ENCODE assay signal across 17 cellular contexts in the genomic region with DNA sequence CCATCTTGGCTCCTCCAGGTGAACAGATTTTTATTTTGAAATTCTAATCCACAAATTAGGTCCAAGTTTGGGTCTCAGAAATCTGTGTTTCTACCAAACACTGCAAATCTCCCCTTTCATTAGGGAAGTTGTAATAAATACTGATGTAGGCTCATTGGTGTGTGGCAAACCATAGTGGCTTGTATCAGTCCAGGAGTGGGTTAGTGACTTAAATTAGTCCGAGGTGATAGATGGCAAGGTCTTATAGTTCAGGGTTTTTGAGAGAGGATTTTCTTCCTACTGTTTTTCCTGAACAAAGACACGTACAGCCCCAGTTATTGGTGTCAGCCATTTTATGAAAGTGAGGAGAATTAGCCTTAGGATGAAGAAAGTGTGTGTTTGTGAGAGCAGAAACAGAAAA.
DNase-seq lines count a peak whose midpoint lies in the region; ATAC-seq, FAIRE-seq and TF ChIP-seq lines count a peak whose summit lies in the region.
"Had no signal": no experiment of that assay in that cellular context is flagged by ENCODE, and none has a peak within 500 bp of the region (broad histone marks: within the 10 kb centered on the region; RNA-seq: fewer than 3 reads in every experiment).

No MANE protein-coding gene starts in this region.

- ATAC-seq in WTC11 (peak; percentile 67), left lung (no peak)
- ATAC-seq: stimulated activated naive CD8-positive, alpha-beta T cell treated with anti-CD3 and anti-CD28 coated beads, Interleukin-15, Interleukin-2, amounts not matched to agents 100 U/mL and 50 U/mL, for 24 hours had no signal

- H3K9me3 ChIP-seq in HUES48 (ENCODE audit: control insufficient read depth, insufficient read depth, low read length) = no peaks in the 10 kb centered on the region
- H3K9me3 ChIP-seq in left lung = no peaks in the 10 kb centered on the region
- H3K9me3 ChIP-seq: ascending aorta, sigmoid colon, transverse colon had no signal

- H3K27me3 ChIP-seq in HUES48 (ENCODE audit: control insufficient read depth, insufficient read depth, low read length) (no peaks in the 10 kb centered on the region), kidney epithelial cell (ENCODE audit: control insufficient read depth, insufficient read depth, low read length) (no peaks in the 10 kb centered on the region), left lung (no peaks in the 10 kb centered on the region)
- H3K27me3 ChIP-seq: ascending aorta, sigmoid colon, transverse colon had no signal

- peak overlapping the region; percentile 89 for H3K4me3 Mint-ChIP-seq in WTC11
- H3K4me3 Mint-ChIP-seq: activated naive CD4-positive, alpha-beta T cell treated with anti-CD3 and anti-CD28 coated beads for 36 hours; CD4-positive, alpha-beta T cell had no signal

- H3K36me3 ChIP-seq in HUES48 (ENCODE audit: control insufficient read depth, insufficient read depth, low read length) (no peaks in the 10 kb centered on the region), kidney epithelial cell (ENCODE audit: control insufficient read depth, insufficient read depth, low read length) (no peaks in the 10 kb centered on the region), left lung (no peaks in the 10 kb centered on the region)
- H3K36me3 ChIP-seq: ascending aorta, sigmoid colon, transverse colon had no signal

- POLR2A ChIA-PET in WTC11 (lab: Charles Lee) = interaction anchor here (1.1 kb wide), 1 partner anchor 15 kb away, joined by 3 read pairs; no protein-coding TSS in a partner anchor

- intact Hi-C loops in left lung (cut with DNase I) = no loop called here

- no peaks in the 10 kb centered on the region for H3K27me3 Mint-ChIP-seq in WTC11 (ENCODE audit: low read depth)
- H3K27me3 Mint-ChIP-seq: CD4-positive, alpha-beta T cell had no signal

- TF ChIP-seq CTCF in C4-2B (conservative IDR thresholded peaks at IDR 0.05) = no peak
- no peak for TF ChIP-seq CTCF in WTC11 (IDR thresholded peaks at IDR 0.05)
- TF ChIP-seq CTCF in kidney epithelial cell (IDR thresholded peaks at IDR 0.05; ENCODE audit: insufficient read depth, low read length, poor library complexity, severe bottlenecking) = no peak
- TF ChIP-seq CTCF in left lung (IDR thresholded peaks at IDR 0.05) = no peak

- DNase-seq in WTC11 (ENCODE audit: low spot score) (no peak), kidney epithelial cell (ENCODE audit: low read depth) (no peak), H4 (ENCODE audit: low spot score) (no peak), left lung (no peak), HTR-8/SVneo (ENCODE audit: insufficient read length, low spot score) (no peak), COLO668 (lab: John Stamatoyannopoulos, UW; ENCODE audit: unreplicated experiment) (no peak)
- DNase-seq: activated naive CD4-positive, alpha-beta T cell treated with anti-CD3 and anti-CD28 coated beads for 36 hours; activated T-cell treated with anti-CD3 and anti-CD28 coated beads for 4 hours; CD4-positive, alpha-beta T cell; IMR-90; NCI-H2081 treated with DMSO at 0.1 percent for 48 hours; sigmoid colon; stimulated activated naive CD8-positive, alpha-beta T cell treated with anti-CD3 and anti-CD28 coated beads, Interleukin-15, Interleukin-2, amounts not matched to agents 100 U/mL and 50 U/mL, for 24 hours; transverse colon had no signal

- no peak for FAIRE-seq in HTR-8/SVneo (lab: Jason Lieb, UNC)

- peaks cover 19% of the 10 kb centered on the region for H3K4me1 ChIP-seq in HUES48 (ENCODE audit: control insufficient read depth, insufficient read depth, low read length)
- no peaks in the 10 kb centered on the region for H3K4me1 ChIP-seq in left lung
- H3K4me1 ChIP-seq: ascending aorta, sigmoid colon, transverse colon had no signal

- CTCF ChIA-PET in WTC11 (lab: Charles Lee) = no interaction called here

- peak overlapping the region; percentile 79 for H3K9ac ChIP-seq in HUES48 (ENCODE audit: low read depth, low read length)

- peaks cover 9% of the 10 kb centered on the region for H3K36me3 Mint-ChIP-seq in WTC11

- peaks cover 34% of the 10 kb centered on the region for H3K4me1 Mint-ChIP-seq in WTC11

- peak overlapping the region; percentile 97 for H3K27ac Mint-ChIP-seq in WTC11
- H3K27ac Mint-ChIP-seq: activated naive CD4-positive, alpha-beta T cell treated with anti-CD3 and anti-CD28 coated beads for 36 hours; CD4-positive, alpha-beta T cell had no signal

- H3K9me3 Mint-ChIP-seq in WTC11 = peaks cover 9% of the 10 kb centered on the region
- H3K9me3 Mint-ChIP-seq: activated naive CD4-positive, alpha-beta T cell treated with anti-CD3 and anti-CD28 coated beads for 36 hours had no signal

- H3K27ac ChIP-seq in C4-2B (peak overlapping the region; percentile 78), HUES48 (ENCODE audit: low read depth, low read length) (peak overlapping the region; percentile 59), left lung (no peak overlapping the region)
- H3K27ac ChIP-seq: ascending aorta, sigmoid colon, transverse colon had no signal

- H3K4me3 ChIP-seq in HUES48 (ENCODE audit: low read depth, low read length) (peak overlapping the region; percentile 81), kidney epithelial cell (ENCODE audit: low read depth, low read length) (peak overlapping the region; percentile 4), left lung (no peak overlapping the region)
- H3K4me3 ChIP-seq: ascending aorta, sigmoid colon, transverse colon had no signal

TF ChIP-seq in WTC11, 78 proteins besides CTCF, POLR2A, EP300 and RAD21:
- no peak for TF ChIP-seq SMAD3 (CRISPR knock-in tag; IDR thresholded peaks at IDR 0.05; ENCODE audit: borderline replicate concordance)

Comparison
In these comparisons a context has a peak if more than half of its experiments do, and no peak if none do; other contexts are left out.
1. H3K27ac ChIP-seq: peak in C4-2B (single experiment) and HUES48 (single experiment); none in left lung (0 of 2).
2. H3K4me3 ChIP-seq: peak in HUES48 (single experiment) and kidney epithelial cell (single experiment); none in left lung (0 of 2).